In the genomic region with DNA sequence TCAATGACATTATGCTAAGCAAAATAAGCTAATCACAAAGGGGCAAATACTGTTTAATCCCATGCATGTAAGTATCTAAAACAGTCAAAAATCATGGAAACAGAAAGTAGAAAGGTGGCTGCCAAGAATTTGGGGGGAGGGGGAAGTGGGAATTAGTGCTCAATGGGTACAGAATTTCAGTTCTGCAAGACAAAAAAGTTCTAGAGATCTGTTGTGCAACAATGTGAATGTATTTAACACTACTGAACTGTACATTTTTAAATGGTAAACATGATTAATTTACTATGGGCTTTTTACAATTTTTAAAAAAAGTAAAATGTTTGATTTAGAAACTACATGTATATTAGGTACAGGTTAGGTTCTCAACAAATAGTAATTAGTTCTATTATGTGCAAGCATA, we compare ENCODE assay signal across 20 cellular contexts.
"Had no signal": no experiment of that assay in that cellular context is flagged by ENCODE, and none has a peak within 500 bp of the region (broad histone marks: within the 10 kb centered on the region; RNA-seq: fewer than 3 reads in every experiment).

No MANE protein-coding gene starts in this region.

- H3K27ac Mint-ChIP-seq: stimulated activated effector memory CD8-positive, alpha-beta T cell treated with anti-CD3 and anti-CD28 coated beads, Interleukin-12 subunit alpha, Interleukin-12 subunit beta, amount 100 ng/mL, for 72 hours had no signal

- H3K4me3 Mint-ChIP-seq: stimulated activated effector memory CD8-positive, alpha-beta T cell treated with anti-CD3 and anti-CD28 coated beads, Interleukin-12 subunit alpha, Interleukin-12 subunit beta, amount 100 ng/mL, for 72 hours; stimulated activated naive CD8-positive, alpha-beta T cell treated with anti-CD3 and anti-CD28 coated beads, Interleukin-15, Interleukin-2, amounts not matched to agents 100 ng/mL and 50 ng/mL, for 24 hours had no signal

- DNase-seq: dermis blood vessel endothelial cell; esophagus squamous epithelium; foreskin fibroblast; glutamatergic neuron; islet precursor cell; mammary epithelial cell; mucosa of descending colon; naive thymus-derived CD8-positive, alpha-beta T cell; posterior cingulate gyrus; small intestine; stimulated activated CD4-positive, alpha-beta T cell treated with anti-CD3 and anti-CD28 coated beads, Interleukin-12 subunit alpha, Interleukin-12 subunit beta, amount 100 ng/mL, for 4 hours; stimulated activated CD4-positive, alpha-beta T cell treated with anti-CD3 and anti-CD28 coated beads, Interleukin-2, amount 100 ng/mL, for 48 hours; stimulated activated CD8-positive, alpha-beta memory T cell treated with anti-CD3 and anti-CD28 coated beads, Interleukin-4, amount 100 ng/mL, for 48 hours; tibial artery had no signal

- H3K27me3 Mint-ChIP-seq: naive thymus-derived CD8-positive, alpha-beta T cell; stimulated activated naive CD8-positive, alpha-beta T cell treated with anti-CD3 and anti-CD28 coated beads, Interleukin-15, Interleukin-2, amounts not matched to agents 100 ng/mL and 50 ng/mL, for 24 hours had no signal

- H3K27ac ChIP-seq: esophagus squamous epithelium, gastroesophageal sphincter, right atrium auricular region, tibial artery had no signal

- FAIRE-seq: colon, small intestine had no signal

- H3K36me3 ChIP-seq: esophagus squamous epithelium, gastroesophageal sphincter, right atrium auricular region, tibial artery had no signal

- ATAC-seq: gastroesophageal sphincter; left lobe of liver; mucosa of descending colon; naive thymus-derived CD8-positive, alpha-beta T cell; stimulated activated effector memory CD8-positive, alpha-beta T cell treated with anti-CD3 and anti-CD28 coated beads, Interleukin-12 subunit alpha, Interleukin-12 subunit beta, amount 100 ng/mL, for 72 hours had no signal

- H3K4me3 ChIP-seq: esophagus squamous epithelium, gastroesophageal sphincter, mucosa of descending colon, right atrium auricular region, tibial artery had no signal

- H3K4me1 ChIP-seq: gastroesophageal sphincter, right atrium auricular region, tibial artery had no signal

- H3K27me3 ChIP-seq: esophagus squamous epithelium, gastroesophageal sphincter, right atrium auricular region, tibial artery had no signal

- H3K9me3 ChIP-seq: right atrium auricular region had no signal
